In genomic region chr4:148453833-148454232, GRCh38 we compare ENCODE assay signal across 34 cellular contexts.
"Had no signal": no experiment of that assay in that cellular context is flagged by ENCODE, and none has a peak within 500 bp of the region (broad histone marks: within the 10 kb centered on the region; RNA-seq: fewer than 3 reads in every experiment).

No MANE protein-coding gene starts in this region.

- FAIRE-seq: astrocyte, bronchial epithelial cell had no signal

- H3K27me3 ChIP-seq: adrenal gland, ascending aorta, body of pancreas, brain microvascular endothelial cell, breast epithelium had no signal

- DNase-seq: activated effector memory CD4-positive, alpha-beta T cell treated with anti-CD3 and anti-CD28 coated beads, Interleukin-2, amount 50 U/mL, for 16 hours; activated effector memory CD4-positive, alpha-beta T cell treated with Interleukin-2 at 50 U/mL for 16 hours; activated gamma-delta T cell; activated gamma-delta T cell treated with Interleukin-2 at 50 U/mL for 16 hours; activated naive CD4-positive, alpha-beta T cell; activated naive CD4-positive, alpha-beta T cell treated with anti-CD3 and anti-CD28 coated beads for 36 hours; activated naive CD4-positive, alpha-beta T cell treated with anti-CD3 and anti-CD28 coated beads, Interleukin-2, amount 10 ng/mL, durations not matched to agents 7 days and 5 days; activated naive CD4-positive, alpha-beta T cell treated with anti-CD3 and anti-CD28 coated beads, Interleukin-2, amount 50 U/mL, for 16 hours; activated naive CD4-positive, alpha-beta T cell treated with Interleukin-2 at 50 U/mL for 16 hours; activated naive CD8-positive, alpha-beta T cell treated with anti-CD3 and anti-CD28 coated beads for 36 hours; activated naive CD8-positive, alpha-beta T cell treated with anti-CD3 and anti-CD28 coated beads, Interleukin-2, amount 10 ng/mL, durations not matched to agents 7 days and 5 days; activated naive CD8-positive, alpha-beta T cell treated with anti-CD3 and anti-CD28 coated beads, Interleukin-2, amount 50 U/mL, for 24 hours; activated T-cell treated with anti-CD3 and anti-CD28 coated beads, Interleukin-2, amount 50 U/mL, for 1 hour; activated T-cell treated with anti-CD3 and anti-CD28 coated beads, Interleukin-2, amount 50 U/mL, for 24 hours; activated T-cell treated with anti-CD3 and anti-CD28 coated beads, Interleukin-2, amount 50 U/mL, for 4 hours; activated T-cell treated with anti-CD3 and anti-CD28 coated beads, Interleukin-2, amount 50 U/mL, for 48 hours; activated T-cell treated with anti-CD3 and anti-CD28 coated beads, Interleukin-2, amount 50 U/mL, for 72 hours; adrenal gland; amniotic stem cell; amygdala; anterior cingulate cortex; aorta; body of pancreas; brain microvascular endothelial cell; caudate nucleus; central memory CD4-positive, alpha-beta T cell; cerebellar nuclear complex had no signal

- H3K4me3 ChIP-seq: adrenal gland, ascending aorta, body of pancreas, breast epithelium, cardiac muscle cell had no signal

- H3K27ac ChIP-seq: adrenal gland, ascending aorta, body of pancreas, brain microvascular endothelial cell, breast epithelium, cardiac muscle cell had no signal

- H3K9me3 ChIP-seq: adrenal gland, ascending aorta, body of pancreas, breast epithelium had no signal

- ATAC-seq: activated naive CD4-positive, alpha-beta T cell treated with anti-CD3 and anti-CD28 coated beads, Interleukin-2, amount 50 U/mL, for 72 hours; activated naive CD8-positive, alpha-beta T cell treated with anti-CD3 and anti-CD28 coated beads, Interleukin-2, amount 50 U/mL, for 24 hours; activated T-cell treated with anti-CD3 and anti-CD28 coated beads, Interleukin-2, amount 50 U/mL, for 4 hours; activated T-cell treated with anti-CD3 and anti-CD28 coated beads, Interleukin-2, amount 50 U/mL, for 72 hours; activated T-helper 17 cell treated with anti-CD3 and anti-CD28 coated beads, Interleukin-2, amount 50 U/mL, for 72 hours; body of pancreas had no signal

- H3K36me3 ChIP-seq: adrenal gland, ascending aorta, brain microvascular endothelial cell, breast epithelium, cardiac muscle cell had no signal

- H3K4me1 ChIP-seq: adrenal gland, ascending aorta, body of pancreas, breast epithelium had no signal
